In the genomic region with DNA sequence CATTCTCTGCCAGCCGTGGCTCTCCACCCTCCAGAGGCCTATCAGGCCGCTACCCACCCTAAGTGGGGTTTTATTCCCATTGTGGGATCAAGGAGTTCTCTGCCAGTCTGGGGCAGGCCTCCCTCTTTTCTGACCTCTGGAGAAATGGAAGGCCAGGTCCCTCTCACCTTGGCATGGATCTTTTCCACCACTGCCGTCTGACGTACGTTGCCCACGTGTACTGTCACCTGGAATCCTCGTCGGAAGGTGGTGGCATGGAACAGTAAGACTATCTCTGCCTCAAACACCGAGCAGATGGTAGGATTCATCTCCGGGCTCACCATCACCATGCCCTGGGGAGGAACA, we compare ENCODE assay signal across 1 cellular context.
TF ChIP-seq lines count a peak whose summit lies in the region.

No MANE protein-coding gene starts in this region.

TF ChIP-seq in GM12878, 131 proteins besides CTCF, POLR2A, EP300 and RAD21:
- TF ChIP-seq, protein P1, sequence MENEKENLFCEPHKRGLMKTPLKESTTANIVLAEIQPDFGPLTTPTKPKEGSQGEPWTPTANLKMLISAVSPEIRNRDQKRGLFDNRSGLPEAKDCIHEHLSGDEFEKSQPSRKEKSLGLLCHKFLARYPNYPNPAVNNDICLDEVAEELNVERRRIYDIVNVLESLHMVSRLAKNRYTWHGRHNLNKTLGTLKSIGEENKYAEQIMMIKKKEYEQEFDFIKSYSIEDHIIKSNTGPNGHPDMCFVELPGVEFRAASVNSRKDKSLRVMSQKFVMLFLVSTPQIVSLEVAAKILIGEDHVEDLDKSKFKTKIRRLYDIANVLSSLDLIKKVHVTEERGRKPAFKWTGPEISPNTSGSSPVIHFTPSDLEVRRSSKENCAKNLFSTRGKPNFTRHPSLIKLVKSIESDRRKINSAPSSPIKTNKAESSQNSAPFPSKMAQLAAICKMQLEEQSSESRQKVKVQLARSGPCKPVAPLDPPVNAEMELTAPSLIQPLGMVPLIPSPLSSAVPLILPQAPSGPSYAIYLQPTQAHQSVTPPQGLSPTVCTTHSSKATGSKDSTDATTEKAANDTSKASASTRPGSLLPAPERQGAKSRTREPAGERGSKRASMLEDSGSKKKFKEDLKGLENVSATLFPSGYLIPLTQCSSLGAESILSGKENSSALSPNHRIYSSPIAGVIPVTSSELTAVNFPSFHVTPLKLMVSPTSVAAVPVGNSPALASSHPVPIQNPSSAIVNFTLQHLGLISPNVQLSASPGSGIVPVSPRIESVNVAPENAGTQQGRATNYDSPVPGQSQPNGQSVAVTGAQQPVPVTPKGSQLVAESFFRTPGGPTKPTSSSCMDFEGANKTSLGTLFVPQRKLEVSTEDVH (IDR thresholded peaks at IDR 0.05; ENCODE audit: low read depth, partially characterized antibody) = no peak
- TF ChIP-seq, protein P2, sequence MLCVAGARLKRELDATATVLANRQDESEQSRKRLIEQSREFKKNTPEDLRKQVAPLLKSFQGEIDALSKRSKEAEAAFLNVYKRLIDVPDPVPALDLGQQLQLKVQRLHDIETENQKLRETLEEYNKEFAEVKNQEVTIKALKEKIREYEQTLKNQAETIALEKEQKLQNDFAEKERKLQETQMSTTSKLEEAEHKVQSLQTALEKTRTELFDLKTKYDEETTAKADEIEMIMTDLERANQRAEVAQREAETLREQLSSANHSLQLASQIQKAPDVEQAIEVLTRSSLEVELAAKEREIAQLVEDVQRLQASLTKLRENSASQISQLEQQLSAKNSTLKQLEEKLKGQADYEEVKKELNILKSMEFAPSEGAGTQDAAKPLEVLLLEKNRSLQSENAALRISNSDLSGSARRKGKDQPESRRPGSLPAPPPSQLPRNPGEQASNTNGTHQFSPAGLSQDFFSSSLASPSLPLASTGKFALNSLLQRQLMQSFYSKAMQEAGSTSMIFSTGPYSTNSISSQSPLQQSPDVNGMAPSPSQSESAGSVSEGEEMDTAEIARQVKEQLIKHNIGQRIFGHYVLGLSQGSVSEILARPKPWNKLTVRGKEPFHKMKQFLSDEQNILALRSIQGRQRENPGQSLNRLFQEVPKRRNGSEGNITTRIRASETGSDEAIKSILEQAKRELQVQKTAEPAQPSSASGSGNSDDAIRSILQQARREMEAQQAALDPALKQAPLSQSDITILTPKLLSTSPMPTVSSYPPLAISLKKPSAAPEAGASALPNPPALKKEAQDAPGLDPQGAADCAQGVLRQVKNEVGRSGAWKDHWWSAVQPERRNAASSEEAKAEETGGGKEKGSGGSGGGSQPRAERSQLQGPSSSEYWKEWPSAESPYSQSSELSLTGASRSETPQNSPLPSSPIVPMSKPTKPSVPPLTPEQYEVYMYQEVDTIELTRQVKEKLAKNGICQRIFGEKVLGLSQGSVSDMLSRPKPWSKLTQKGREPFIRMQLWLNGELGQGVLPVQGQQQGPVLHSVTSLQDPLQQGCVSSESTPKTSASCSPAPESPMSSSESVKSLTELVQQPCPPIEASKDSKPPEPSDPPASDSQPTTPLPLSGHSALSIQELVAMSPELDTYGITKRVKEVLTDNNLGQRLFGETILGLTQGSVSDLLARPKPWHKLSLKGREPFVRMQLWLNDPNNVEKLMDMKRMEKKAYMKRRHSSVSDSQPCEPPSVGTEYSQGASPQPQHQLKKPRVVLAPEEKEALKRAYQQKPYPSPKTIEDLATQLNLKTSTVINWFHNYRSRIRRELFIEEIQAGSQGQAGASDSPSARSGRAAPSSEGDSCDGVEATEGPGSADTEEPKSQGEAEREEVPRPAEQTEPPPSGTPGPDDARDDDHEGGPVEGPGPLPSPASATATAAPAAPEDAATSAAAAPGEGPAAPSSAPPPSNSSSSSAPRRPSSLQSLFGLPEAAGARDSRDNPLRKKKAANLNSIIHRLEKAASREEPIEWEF (IDR thresholded peaks at IDR 0.05; ENCODE audit: insufficient replicate concordance, low read depth, low read length) = no peak
- TF ChIP-seq EGR1 (IDR thresholded peaks at IDR 0.05; ENCODE audit: borderline replicate concordance in 1 of 2, low read depth in 2 of 2, low read length in 2 of 2) = no peak
- TF ChIP-seq HDAC6 (IDR thresholded peaks at IDR 0.05; ENCODE audit: unreplicated experiment) = no peak
- no peak for TF ChIP-seq SUPT20H (IDR thresholded peaks at IDR 0.05; ENCODE audit: borderline replicate concordance, control insufficient read depth, low read depth, low read length)
- TF ChIP-seq ZNF274 (IDR thresholded peaks at IDR 0.05; ENCODE audit: insufficient read depth, insufficient read length) = no peak
- TF ChIP-seq, protein P3, sequence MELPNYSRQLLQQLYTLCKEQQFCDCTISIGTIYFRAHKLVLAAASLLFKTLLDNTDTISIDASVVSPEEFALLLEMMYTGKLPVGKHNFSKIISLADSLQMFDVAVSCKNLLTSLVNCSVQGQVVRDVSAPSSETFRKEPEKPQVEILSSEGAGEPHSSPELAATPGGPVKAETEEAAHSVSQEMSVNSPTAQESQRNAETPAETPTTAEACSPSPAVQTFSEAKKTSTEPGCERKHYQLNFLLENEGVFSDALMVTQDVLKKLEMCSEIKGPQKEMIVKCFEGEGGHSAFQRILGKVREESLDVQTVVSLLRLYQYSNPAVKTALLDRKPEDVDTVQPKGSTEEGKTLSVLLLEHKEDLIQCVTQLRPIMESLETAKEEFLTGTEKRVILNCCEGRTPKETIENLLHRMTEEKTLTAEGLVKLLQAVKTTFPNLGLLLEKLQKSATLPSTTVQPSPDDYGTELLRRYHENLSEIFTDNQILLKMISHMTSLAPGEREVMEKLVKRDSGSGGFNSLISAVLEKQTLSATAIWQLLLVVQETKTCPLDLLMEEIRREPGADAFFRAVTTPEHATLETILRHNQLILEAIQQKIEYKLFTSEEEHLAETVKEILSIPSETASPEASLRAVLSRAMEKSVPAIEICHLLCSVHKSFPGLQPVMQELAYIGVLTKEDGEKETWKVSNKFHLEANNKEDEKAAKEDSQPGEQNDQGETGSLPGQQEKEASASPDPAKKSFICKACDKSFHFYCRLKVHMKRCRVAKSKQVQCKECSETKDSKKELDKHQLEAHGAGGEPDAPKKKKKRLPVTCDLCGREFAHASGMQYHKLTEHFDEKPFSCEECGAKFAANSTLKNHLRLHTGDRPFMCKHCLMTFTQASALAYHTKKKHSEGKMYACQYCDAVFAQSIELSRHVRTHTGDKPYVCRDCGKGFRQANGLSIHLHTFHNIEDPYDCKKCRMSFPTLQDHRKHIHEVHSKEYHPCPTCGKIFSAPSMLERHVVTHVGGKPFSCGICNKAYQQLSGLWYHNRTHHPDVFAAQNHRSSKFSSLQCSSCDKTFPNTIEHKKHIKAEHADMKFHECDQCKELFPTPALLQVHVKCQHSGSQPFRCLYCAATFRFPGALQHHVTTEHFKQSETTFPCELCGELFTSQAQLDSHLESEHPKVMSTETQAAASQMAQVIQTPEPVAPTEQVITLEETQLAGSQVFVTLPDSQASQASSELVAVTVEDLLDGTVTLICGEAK (IDR thresholded peaks at IDR 0.05; ENCODE audit: borderline replicate concordance) = no peak
- no peak for TF ChIP-seq MTA3 (IDR thresholded peaks at IDR 0.05; ENCODE audit: borderline replicate concordance, low read length)
- TF ChIP-seq, protein P4, sequence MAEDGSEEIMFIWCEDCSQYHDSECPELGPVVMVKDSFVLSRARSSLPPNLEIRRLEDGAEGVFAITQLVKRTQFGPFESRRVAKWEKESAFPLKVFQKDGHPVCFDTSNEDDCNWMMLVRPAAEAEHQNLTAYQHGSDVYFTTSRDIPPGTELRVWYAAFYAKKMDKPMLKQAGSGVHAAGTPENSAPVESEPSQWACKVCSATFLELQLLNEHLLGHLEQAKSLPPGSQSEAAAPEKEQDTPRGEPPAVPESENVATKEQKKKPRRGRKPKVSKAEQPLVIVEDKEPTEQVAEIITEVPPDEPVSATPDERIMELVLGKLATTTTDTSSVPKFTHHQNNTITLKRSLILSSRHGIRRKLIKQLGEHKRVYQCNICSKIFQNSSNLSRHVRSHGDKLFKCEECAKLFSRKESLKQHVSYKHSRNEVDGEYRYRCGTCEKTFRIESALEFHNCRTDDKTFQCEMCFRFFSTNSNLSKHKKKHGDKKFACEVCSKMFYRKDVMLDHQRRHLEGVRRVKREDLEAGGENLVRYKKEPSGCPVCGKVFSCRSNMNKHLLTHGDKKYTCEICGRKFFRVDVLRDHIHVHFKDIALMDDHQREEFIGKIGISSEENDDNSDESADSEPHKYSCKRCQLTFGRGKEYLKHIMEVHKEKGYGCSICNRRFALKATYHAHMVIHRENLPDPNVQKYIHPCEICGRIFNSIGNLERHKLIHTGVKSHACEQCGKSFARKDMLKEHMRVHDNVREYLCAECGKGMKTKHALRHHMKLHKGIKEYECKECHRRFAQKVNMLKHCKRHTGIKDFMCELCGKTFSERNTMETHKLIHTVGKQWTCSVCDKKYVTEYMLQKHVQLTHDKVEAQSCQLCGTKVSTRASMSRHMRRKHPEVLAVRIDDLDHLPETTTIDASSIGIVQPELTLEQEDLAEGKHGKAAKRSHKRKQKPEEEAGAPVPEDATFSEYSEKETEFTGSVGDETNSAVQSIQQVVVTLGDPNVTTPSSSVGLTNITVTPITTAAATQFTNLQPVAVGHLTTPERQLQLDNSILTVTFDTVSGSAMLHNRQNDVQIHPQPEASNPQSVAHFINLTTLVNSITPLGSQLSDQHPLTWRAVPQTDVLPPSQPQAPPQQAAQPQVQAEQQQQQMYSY (CRISPR knock-in tag; IDR thresholded peaks at IDR 0.05) = no peak
- TF ChIP-seq RUNX3 (IDR thresholded peaks at IDR 0.05; ENCODE audit: low read length) = no peak
- TF ChIP-seq TAF1 (IDR thresholded peaks at IDR 0.05; ENCODE audit: borderline replicate concordance, low read depth, low read length) = no peak
- TF ChIP-seq, protein P5, sequence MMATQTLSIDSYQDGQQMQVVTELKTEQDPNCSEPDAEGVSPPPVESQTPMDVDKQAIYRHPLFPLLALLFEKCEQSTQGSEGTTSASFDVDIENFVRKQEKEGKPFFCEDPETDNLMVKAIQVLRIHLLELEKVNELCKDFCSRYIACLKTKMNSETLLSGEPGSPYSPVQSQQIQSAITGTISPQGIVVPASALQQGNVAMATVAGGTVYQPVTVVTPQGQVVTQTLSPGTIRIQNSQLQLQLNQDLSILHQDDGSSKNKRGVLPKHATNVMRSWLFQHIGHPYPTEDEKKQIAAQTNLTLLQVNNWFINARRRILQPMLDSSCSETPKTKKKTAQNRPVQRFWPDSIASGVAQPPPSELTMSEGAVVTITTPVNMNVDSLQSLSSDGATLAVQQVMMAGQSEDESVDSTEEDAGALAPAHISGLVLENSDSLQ (IDR thresholded peaks at IDR 0.05) = no peak
- TF ChIP-seq CHD4 (IDR thresholded peaks at IDR 0.05) = no peak
- no peak for TF ChIP-seq MXI1 (IDR thresholded peaks at IDR 0.05; ENCODE audit: low read depth, low read length)
